In the genomic region with DNA sequence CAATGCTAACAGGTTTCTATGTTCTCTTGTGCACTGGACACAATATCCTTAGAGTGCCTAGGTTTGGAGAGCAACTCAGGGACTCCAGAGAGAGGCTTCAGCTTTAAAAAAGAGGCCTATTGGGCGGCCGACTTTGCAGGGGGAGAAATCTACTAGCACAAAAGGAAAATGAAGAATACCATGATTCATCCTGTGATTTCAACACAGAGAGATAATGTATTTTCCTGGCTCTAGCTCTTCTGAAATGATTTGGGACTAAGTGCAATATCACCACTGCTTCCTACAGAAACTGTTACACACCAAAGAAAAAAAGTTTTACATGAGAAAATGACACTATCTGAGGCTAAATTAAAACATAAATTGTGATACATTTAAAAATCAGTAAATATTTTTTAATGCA, we compare ENCODE assay signal across 30 cellular contexts.
DNase-seq lines count a peak whose midpoint lies in the region; ATAC-seq and TF ChIP-seq lines count a peak whose summit lies in the region.
"Had no signal": no experiment of that assay in that cellular context is flagged by ENCODE, and none has a peak within 500 bp of the region (broad histone marks: within the 10 kb centered on the region; RNA-seq: fewer than 3 reads in every experiment).

No MANE protein-coding gene starts in this region.

- H3K4me3 ChIP-seq in cardiac fibroblast (replicated peaks in 1 of 2; ENCODE audit: low read depth in 2 of 2, low read length in 2 of 2) (no peak overlapping the region), left lung (no peak overlapping the region), trophoblast cell (ENCODE audit: low read depth, low read length) (no peak overlapping the region)
- H3K4me3 ChIP-seq: A549, gastrocnemius medialis, HAP-1, ovary, skin epidermis had no signal

- no peak overlapping the region for H3K27ac ChIP-seq in left lung
- no peak overlapping the region for H3K27ac ChIP-seq in trophoblast cell (ENCODE audit: low read depth, low read length)
- H3K27ac ChIP-seq: A549, gastrocnemius medialis, ovary, skin epidermis, VCaP had no signal

- no peaks in the 10 kb centered on the region for H3K79me2 ChIP-seq in trophoblast cell (ENCODE audit: control insufficient read depth, insufficient read depth, low read length, poor library complexity)

- DNase-seq in AG20443 (ENCODE audit: low spot score) (peak; percentile 18), LHCN-M2 (ENCODE audit: low read depth) (peak; percentile 29), cardiac fibroblast (ENCODE audit: low read depth in 2 of 2) (peak; percentile 75 to 78), left lung (no peak), trophoblast cell (no peak)
- DNase-seq in stimulated activated CD4-positive, alpha-beta T cell treated with anti-CD3 and anti-CD28 coated beads, Interleukin-15, amount 100 ng/mL, for 24 hours: no peak
- DNase-seq: activated CD4-positive, alpha-beta T cell treated with anti-CD3 and anti-CD28 coated beads for 4 hours; activated naive CD4-positive, alpha-beta T cell treated with anti-CD3 and anti-CD28 coated beads, Interleukin-2, amount 50 U/mL, for 16 hours; CD4-positive, alpha-beta memory T cell; cortex of kidney; DND-41; effector memory CD8-positive, alpha-beta T cell; erythroblast; gastrocnemius medialis; NCI-H146; NCI-H2107; nephron progenitor cell; ovary; retina; SHP77 treated with DMSO at 0.1 percent for 48 hours; stimulated activated naive CD4-positive, alpha-beta T cell; SW 1271 had no signal

- no peak overlapping the region for H2BK120ac ChIP-seq in trophoblast cell (ENCODE audit: insufficient read depth, low read length, poor library complexity)

- no peaks in the 10 kb centered on the region for H3K79me1 ChIP-seq in trophoblast cell (ENCODE audit: low read length)

- peaks cover 0 to 5% of the 10 kb centered on the region in 2 donors for H3K4me1 ChIP-seq in left lung
- no peaks in the 10 kb centered on the region for H3K4me1 ChIP-seq in trophoblast cell (ENCODE audit: control insufficient read depth in 1 of 2, insufficient read depth in 2 of 2, low read length in 2 of 2)
- H3K4me1 ChIP-seq: A549, gastrocnemius medialis had no signal

- intact Hi-C loops in left lung (cut with DNase I): no loop called here

- no peak overlapping the region for H3K4ac ChIP-seq in trophoblast cell (ENCODE audit: low read depth, low read length)

- H4K8ac ChIP-seq in trophoblast cell (ENCODE audit: low read depth, low read length): no peak overlapping the region

- no peak overlapping the region for H3K14ac ChIP-seq in trophoblast cell (ENCODE audit: low read length)

- TF ChIP-seq CTCF in cardiac fibroblast (IDR thresholded peaks at IDR 0.05; ENCODE audit: low read depth, low read length) (no peak), left lung (IDR thresholded peaks at IDR 0.05) (no peak)

- H2AK5ac ChIP-seq in trophoblast cell (ENCODE audit: low read length): no peak overlapping the region

- no peak overlapping the region for H2AFZ ChIP-seq in trophoblast cell (ENCODE audit: insufficient read depth, low read length, poor library complexity)

- H3K27me3 ChIP-seq in left lung: no peaks in the 10 kb centered on the region
- no peaks in the 10 kb centered on the region for H3K27me3 ChIP-seq in trophoblast cell (ENCODE audit: insufficient read depth, low read length)
- H3K27me3 ChIP-seq: gastrocnemius medialis, ovary had no signal

- H3K36me3 ChIP-seq in left lung (no peaks in the 10 kb centered on the region), trophoblast cell (ENCODE audit: control insufficient read depth in 1 of 2, insufficient read depth in 2 of 2, low read length in 2 of 2) (no peaks in the 10 kb centered on the region)
- H3K36me3 ChIP-seq: gastrocnemius medialis, HAP-1, ovary had no signal

- no peak overlapping the region for H4K12ac ChIP-seq in trophoblast cell (ENCODE audit: low read depth, low read length)

- no peak overlapping the region for H4K91ac ChIP-seq in trophoblast cell (ENCODE audit: low read depth, low read length)

- H3K4me2 ChIP-seq in trophoblast cell (ENCODE audit: low read length): no peak overlapping the region
- H3K4me2 ChIP-seq: A549 had no signal

- no CpG with 5 or more reads among the region's 2 CpGs for WGBS in trophoblast cell (ENCODE audit: extremely low coverage, insufficient coverage, insufficient read length)

- no peak overlapping the region for H2BK5ac ChIP-seq in trophoblast cell (ENCODE audit: low read depth, low read length, poor library complexity)

- H3K23ac ChIP-seq in trophoblast cell (ENCODE audit: low read length): no peak overlapping the region

- H3K18ac ChIP-seq in trophoblast cell (ENCODE audit: low read length): no peak overlapping the region

- H3K9me3 ChIP-seq in left lung (no peaks in the 10 kb centered on the region), trophoblast cell (ENCODE audit: insufficient read depth, low read depth, low read length) (no peaks in the 10 kb centered on the region)
- H3K9me3 ChIP-seq: A549, gastrocnemius medialis, HAP-1, ovary had no signal

- peak; percentile 36 for ATAC-seq in left lung
- ATAC-seq in GM18909 (IDR thresholded peaks at IDR 0.05; ENCODE audit: poor library complexity, unreplicated experiment): no peak
- ATAC-seq in GM18867 (IDR thresholded peaks at IDR 0.05; ENCODE audit: unreplicated experiment): no peak
- ATAC-seq: A549; activated T-helper 17 cell treated with anti-CD3 and anti-CD28 coated beads, Interleukin-2, amount 50 U/mL, for 72 hours; effector memory CD8-positive, alpha-beta T cell; gastrocnemius medialis; Panc1 had no signal

- H3K9ac ChIP-seq in trophoblast cell (ENCODE audit: low read length): no peak overlapping the region

- no peak overlapping the region for H2BK12ac ChIP-seq in trophoblast cell (ENCODE audit: low read length)

Comparison
In these comparisons a context has a peak if more than half of its experiments do, and no peak if none do; other contexts are left out.
1. DNase-seq: peak in AG20443 (single experiment), LHCN-M2 (single experiment) and cardiac fibroblast (2 of 2); none in left lung (0 of 2), stimulated activated CD4-positive, alpha-beta T cell treated with anti-CD3 and anti-CD28 coated beads, Interleukin-15, amount 100 ng/mL, for 24 hours (single experiment) and trophoblast cell (0 of 2).